Comparison of ENCODE assay signal across 1 cellular context in genomic region chr5:56480305-56481146, GRCh38.
A peak's percentile ranks its signal among the peaks of the same experiment; 100 is the strongest.
TF ChIP-seq lines count a peak whose summit lies in the region.

No MANE protein-coding gene starts in this region.

TF ChIP-seq in HepG2, 621 proteins besides CTCF, POLR2A, EP300 and RAD21 (continued from another document and continues in another):
- TF ChIP-seq POLR2AphosphoS5 (IDR thresholded peaks at IDR 0.05; ENCODE audit: low read depth, low read length) (peak; percentile 24; the same call in 1 of the 2 replicates), ZNF766 (CRISPR knock-in tag; IDR thresholded peaks at IDR 0.05; ENCODE audit: borderline replicate concordance) (no peak), ZNF563 (CRISPR knock-in tag; IDR thresholded peaks at IDR 0.05) (no peak), ZC3H13 (CRISPR knock-in tag; IDR thresholded peaks at IDR 0.05) (no peak), ZFP1 (CRISPR knock-in tag; IDR thresholded peaks at IDR 0.05) (no peak), NONO (IDR thresholded peaks at IDR 0.05) (no peak), NONO (CRISPR knock-in tag; conservative IDR thresholded peaks at IDR 0.05) (peak; percentile 73; the same call in 1 of the 2 replicates), KDM4B (CRISPR knock-in tag; IDR thresholded peaks at IDR 0.05) (0 out of 2 replicates have a peak, but pooled peaks have one; percentile 16), FOXP4 (CRISPR knock-in tag; IDR thresholded peaks at IDR 0.05) (peak; percentile 91), ZSCAN31 (CRISPR knock-in tag; IDR thresholded peaks at IDR 0.05; ENCODE audit: low read depth) (no peak; the same call in 1 of the 2 replicates), HOXA9 (CRISPR knock-in tag; IDR thresholded peaks at IDR 0.05; ENCODE audit: borderline replicate concordance) (no peak), ZNF629 (CRISPR knock-in tag; conservative IDR thresholded peaks at IDR 0.05) (peak; percentile 40; the same call in 1 of the 2 replicates), ZXDC (CRISPR knock-in tag; IDR thresholded peaks at IDR 0.05) (no peak), HDAC2 (CRISPR knock-in tag; IDR thresholded peaks at IDR 0.05) (peak; percentile 93), ZNF572 (CRISPR knock-in tag; IDR thresholded peaks at IDR 0.05) (no peak), ZSCAN9 (CRISPR knock-in tag; IDR thresholded peaks at IDR 0.05; ENCODE audit: borderline replicate concordance) (no peak; the same call in 1 of the 2 replicates), PTBP1 (IDR thresholded peaks at IDR 0.05; ENCODE audit: low read depth, low read length, poor library complexity, severe bottlenecking) (no peak), ATM (IDR thresholded peaks at IDR 0.05; ENCODE audit: borderline replicate concordance) (no peak), ZBTB39 (CRISPR knock-in tag; IDR thresholded peaks at IDR 0.05) (no peak), ZNF672 (CRISPR knock-in tag; IDR thresholded peaks at IDR 0.05) (no peak), ZNF501 (CRISPR knock-in tag; IDR thresholded peaks at IDR 0.05) (0 out of 2 replicates have a peak, but pooled peaks have one; percentile 68), ZBTB7B (CRISPR knock-in tag; IDR thresholded peaks at IDR 0.05) (peak; percentile 90), ZNF263 (CRISPR knock-in tag; IDR thresholded peaks at IDR 0.05) (0 out of 2 replicates have a peak, but pooled peaks have one; percentile 6), XRCC5 (optimal IDR thresholded peaks at IDR 0.05; ENCODE audit: low read length) (no peak), ZNF317 (CRISPR knock-in tag; IDR thresholded peaks at IDR 0.05) (peak; percentile 90), ZNF652 (CRISPR knock-in tag; IDR thresholded peaks at IDR 0.05; ENCODE audit: borderline replicate concordance, low read depth) (no peak), NFIC (IDR thresholded peaks at IDR 0.05; ENCODE audit: low read length) (peak; percentile 70; the same call in 1 of the 2 replicates), GFI1 (CRISPR knock-in tag; IDR thresholded peaks at IDR 0.05; ENCODE audit: borderline replicate concordance) (peak; percentile 67), ZNF552 (CRISPR knock-in tag; IDR thresholded peaks at IDR 0.05; ENCODE audit: borderline replicate concordance) (no peak), KLF12 (CRISPR knock-in tag; IDR thresholded peaks at IDR 0.05; ENCODE audit: borderline replicate concordance) (no peak), MYC (CRISPR knock-in tag; IDR thresholded peaks at IDR 0.05; ENCODE audit: borderline replicate concordance) (peak; percentile 64; the same call in 1 of the 2 replicates), GATA4 (IDR thresholded peaks at IDR 0.05; ENCODE audit: borderline replicate concordance, low read depth) (peak; percentile 88)
- TF ChIP-seq, protein P1, sequence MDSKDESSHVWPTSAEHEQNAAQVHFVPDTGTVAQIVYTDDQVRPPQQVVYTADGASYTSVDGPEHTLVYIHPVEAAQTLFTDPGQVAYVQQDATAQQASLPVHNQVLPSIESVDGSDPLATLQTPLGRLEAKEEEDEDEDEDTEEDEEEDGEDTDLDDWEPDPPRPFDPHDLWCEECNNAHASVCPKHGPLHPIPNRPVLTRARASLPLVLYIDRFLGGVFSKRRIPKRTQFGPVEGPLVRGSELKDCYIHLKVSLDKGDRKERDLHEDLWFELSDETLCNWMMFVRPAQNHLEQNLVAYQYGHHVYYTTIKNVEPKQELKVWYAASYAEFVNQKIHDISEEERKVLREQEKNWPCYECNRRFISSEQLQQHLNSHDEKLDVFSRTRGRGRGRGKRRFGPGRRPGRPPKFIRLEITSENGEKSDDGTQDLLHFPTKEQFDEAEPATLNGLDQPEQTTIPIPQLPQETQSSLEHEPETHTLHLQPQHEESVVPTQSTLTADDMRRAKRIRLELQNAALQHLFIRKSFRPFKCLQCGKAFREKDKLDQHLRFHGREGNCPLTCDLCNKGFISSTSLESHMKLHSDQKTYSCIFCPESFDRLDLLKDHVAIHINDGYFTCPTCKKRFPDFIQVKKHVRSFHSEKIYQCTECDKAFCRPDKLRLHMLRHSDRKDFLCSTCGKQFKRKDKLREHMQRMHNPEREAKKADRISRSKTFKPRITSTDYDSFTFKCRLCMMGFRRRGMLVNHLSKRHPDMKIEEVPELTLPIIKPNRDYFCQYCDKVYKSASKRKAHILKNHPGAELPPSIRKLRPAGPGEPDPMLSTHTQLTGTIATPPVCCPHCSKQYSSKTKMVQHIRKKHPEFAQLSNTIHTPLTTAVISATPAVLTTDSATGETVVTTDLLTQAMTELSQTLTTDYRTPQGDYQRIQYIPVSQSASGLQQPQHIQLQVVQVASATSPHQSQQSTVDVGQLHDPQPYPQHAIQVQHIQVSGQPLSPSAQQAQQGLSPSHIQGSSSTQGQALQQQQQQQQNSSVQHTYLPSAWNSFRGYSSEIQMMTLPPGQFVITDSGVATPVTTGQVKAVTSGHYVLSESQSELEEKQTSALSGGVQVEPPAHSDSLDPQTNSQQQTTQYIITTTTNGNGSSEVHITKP (CRISPR knock-in tag; IDR thresholded peaks at IDR 0.05; ENCODE audit: low read depth): 0 out of 2 replicates have a peak, but pooled peaks have one; percentile 25
- TF ChIP-seq, protein P2, sequence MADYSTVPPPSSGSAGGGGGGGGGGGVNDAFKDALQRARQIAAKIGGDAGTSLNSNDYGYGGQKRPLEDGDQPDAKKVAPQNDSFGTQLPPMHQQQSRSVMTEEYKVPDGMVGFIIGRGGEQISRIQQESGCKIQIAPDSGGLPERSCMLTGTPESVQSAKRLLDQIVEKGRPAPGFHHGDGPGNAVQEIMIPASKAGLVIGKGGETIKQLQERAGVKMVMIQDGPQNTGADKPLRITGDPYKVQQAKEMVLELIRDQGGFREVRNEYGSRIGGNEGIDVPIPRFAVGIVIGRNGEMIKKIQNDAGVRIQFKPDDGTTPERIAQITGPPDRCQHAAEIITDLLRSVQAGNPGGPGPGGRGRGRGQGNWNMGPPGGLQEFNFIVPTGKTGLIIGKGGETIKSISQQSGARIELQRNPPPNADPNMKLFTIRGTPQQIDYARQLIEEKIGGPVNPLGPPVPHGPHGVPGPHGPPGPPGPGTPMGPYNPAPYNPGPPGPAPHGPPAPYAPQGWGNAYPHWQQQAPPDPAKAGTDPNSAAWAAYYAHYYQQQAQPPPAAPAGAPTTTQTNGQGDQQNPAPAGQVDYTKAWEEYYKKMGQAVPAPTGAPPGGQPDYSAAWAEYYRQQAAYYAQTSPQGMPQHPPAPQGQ (CRISPR knock-in tag; IDR thresholded peaks at IDR 0.05; ENCODE audit: borderline replicate concordance): no peak
- TF ChIP-seq, protein P3, sequence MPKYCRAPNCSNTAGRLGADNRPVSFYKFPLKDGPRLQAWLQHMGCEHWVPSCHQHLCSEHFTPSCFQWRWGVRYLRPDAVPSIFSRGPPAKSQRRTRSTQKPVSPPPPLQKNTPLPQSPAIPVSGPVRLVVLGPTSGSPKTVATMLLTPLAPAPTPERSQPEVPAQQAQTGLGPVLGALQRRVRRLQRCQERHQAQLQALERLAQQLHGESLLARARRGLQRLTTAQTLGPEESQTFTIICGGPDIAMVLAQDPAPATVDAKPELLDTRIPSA (CRISPR knock-in tag; IDR thresholded peaks at IDR 0.05; ENCODE audit: borderline replicate concordance): no peak
- TF ChIP-seq, protein P4, sequence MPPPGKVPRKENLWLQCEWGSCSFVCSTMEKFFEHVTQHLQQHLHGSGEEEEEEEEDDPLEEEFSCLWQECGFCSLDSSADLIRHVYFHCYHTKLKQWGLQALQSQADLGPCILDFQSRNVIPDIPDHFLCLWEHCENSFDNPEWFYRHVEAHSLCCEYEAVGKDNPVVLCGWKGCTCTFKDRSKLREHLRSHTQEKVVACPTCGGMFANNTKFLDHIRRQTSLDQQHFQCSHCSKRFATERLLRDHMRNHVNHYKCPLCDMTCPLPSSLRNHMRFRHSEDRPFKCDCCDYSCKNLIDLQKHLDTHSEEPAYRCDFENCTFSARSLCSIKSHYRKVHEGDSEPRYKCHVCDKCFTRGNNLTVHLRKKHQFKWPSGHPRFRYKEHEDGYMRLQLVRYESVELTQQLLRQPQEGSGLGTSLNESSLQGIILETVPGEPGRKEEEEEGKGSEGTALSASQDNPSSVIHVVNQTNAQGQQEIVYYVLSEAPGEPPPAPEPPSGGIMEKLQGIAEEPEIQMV (CRISPR knock-in tag; IDR thresholded peaks at IDR 0.05; ENCODE audit: low read depth): peak; percentile 80; the same call in 1 of the 2 replicates
- TF ChIP-seq, protein P5, sequence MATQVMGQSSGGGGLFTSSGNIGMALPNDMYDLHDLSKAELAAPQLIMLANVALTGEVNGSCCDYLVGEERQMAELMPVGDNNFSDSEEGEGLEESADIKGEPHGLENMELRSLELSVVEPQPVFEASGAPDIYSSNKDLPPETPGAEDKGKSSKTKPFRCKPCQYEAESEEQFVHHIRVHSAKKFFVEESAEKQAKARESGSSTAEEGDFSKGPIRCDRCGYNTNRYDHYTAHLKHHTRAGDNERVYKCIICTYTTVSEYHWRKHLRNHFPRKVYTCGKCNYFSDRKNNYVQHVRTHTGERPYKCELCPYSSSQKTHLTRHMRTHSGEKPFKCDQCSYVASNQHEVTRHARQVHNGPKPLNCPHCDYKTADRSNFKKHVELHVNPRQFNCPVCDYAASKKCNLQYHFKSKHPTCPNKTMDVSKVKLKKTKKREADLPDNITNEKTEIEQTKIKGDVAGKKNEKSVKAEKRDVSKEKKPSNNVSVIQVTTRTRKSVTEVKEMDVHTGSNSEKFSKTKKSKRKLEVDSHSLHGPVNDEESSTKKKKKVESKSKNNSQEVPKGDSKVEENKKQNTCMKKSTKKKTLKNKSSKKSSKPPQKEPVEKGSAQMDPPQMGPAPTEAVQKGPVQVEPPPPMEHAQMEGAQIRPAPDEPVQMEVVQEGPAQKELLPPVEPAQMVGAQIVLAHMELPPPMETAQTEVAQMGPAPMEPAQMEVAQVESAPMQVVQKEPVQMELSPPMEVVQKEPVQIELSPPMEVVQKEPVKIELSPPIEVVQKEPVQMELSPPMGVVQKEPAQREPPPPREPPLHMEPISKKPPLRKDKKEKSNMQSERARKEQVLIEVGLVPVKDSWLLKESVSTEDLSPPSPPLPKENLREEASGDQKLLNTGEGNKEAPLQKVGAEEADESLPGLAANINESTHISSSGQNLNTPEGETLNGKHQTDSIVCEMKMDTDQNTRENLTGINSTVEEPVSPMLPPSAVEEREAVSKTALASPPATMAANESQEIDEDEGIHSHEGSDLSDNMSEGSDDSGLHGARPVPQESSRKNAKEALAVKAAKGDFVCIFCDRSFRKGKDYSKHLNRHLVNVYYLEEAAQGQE (IDR thresholded peaks at IDR 0.05; ENCODE audit: borderline replicate concordance in 1 of 2, low read depth in 1 of 2, low read length in 2 of 2): 0 out of 4 replicates have a peak, but pooled peaks of 1 of the 2 experiments have one; percentile 31
- TF ChIP-seq, protein P6, sequence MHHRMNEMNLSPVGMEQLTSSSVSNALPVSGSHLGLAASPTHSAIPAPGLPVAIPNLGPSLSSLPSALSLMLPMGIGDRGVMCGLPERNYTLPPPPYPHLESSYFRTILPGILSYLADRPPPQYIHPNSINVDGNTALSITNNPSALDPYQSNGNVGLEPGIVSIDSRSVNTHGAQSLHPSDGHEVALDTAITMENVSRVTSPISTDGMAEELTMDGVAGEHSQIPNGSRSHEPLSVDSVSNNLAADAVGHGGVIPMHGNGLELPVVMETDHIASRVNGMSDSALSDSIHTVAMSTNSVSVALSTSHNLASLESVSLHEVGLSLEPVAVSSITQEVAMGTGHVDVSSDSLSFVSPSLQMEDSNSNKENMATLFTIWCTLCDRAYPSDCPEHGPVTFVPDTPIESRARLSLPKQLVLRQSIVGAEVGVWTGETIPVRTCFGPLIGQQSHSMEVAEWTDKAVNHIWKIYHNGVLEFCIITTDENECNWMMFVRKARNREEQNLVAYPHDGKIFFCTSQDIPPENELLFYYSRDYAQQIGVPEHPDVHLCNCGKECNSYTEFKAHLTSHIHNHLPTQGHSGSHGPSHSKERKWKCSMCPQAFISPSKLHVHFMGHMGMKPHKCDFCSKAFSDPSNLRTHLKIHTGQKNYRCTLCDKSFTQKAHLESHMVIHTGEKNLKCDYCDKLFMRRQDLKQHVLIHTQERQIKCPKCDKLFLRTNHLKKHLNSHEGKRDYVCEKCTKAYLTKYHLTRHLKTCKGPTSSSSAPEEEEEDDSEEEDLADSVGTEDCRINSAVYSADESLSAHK (CRISPR knock-in tag; IDR thresholded peaks at IDR 0.05; ENCODE audit: borderline replicate concordance): 0 out of 2 replicates have a peak, but pooled peaks have one; percentile 33
